ENCODE assay signal across 10 cellular contexts in genomic region chr10:110363572-110364411, GRCh38. TPM values are rescaled to one million over a fixed set of nuclear protein-coding genes. Genes with fewer than 3 reads are reported as not detected.
DNase-seq lines count a peak whose midpoint lies in the region; ATAC-seq and TF ChIP-seq lines count a peak whose summit lies in the region.
"Had no signal": no experiment of that assay in that cellular context is flagged by ENCODE, and none has a peak within 500 bp of the region (broad histone marks: within the 10 kb centered on the region; RNA-seq: fewer than 3 reads in every experiment).

No MANE protein-coding gene starts in this region.

- H2AFZ ChIP-seq in PC-9 = no peak overlapping the region

- TF ChIP-seq CTCF in HEK293 (tag by site-specific recombination; IDR thresholded peaks at IDR 0.05) = no peak
- no peak for TF ChIP-seq CTCF in PC-9 (conservative IDR thresholded peaks at IDR 0.05)
- TF ChIP-seq CTCF in colonic mucosa (IDR thresholded peaks at IDR 0.05) = no peak
- TF ChIP-seq CTCF in endothelial cell (IDR thresholded peaks at IDR 0.05; ENCODE audit: unreplicated experiment) = no peak

- peaks cover 4% of the 10 kb centered on the region for H3K27me3 Mint-ChIP-seq in endothelial cell (ENCODE audit: unreplicated experiment)

- H3K4me1 ChIP-seq in HEK293 (ENCODE audit: control insufficient read depth, insufficient read depth, low read length) (no peaks in the 10 kb centered on the region), PC-9 (replicated peaks; ENCODE audit: insufficient read depth) (peaks cover 74% of the 10 kb centered on the region), colonic mucosa (no peaks in the 10 kb centered on the region)

- no peaks in the 10 kb centered on the region for H3K9me2 ChIP-seq in PC-9 (ENCODE audit: insufficient read depth)

- H3K9ac ChIP-seq in colonic mucosa (ENCODE audit: low read depth in 2 of 2, low read length in 2 of 2) = no peak overlapping the region

- ATAC-seq in GM18867 (IDR thresholded peaks at IDR 0.05; ENCODE audit: unreplicated experiment) = no peak

- no peaks in the 10 kb centered on the region for H3K36me3 Mint-ChIP-seq in endothelial cell (ENCODE audit: low read depth, unreplicated experiment)

- H3K9me3 ChIP-seq in HEK293 (ENCODE audit: control insufficient read depth, insufficient read depth, low read depth, low read length) = no peaks in the 10 kb centered on the region
- no peaks in the 10 kb centered on the region for H3K9me3 ChIP-seq in PC-9 (ENCODE audit: insufficient read depth, low read depth)
- H3K9me3 ChIP-seq in colonic mucosa = no peaks in the 10 kb centered on the region

- H3K4me3 ChIP-seq in HEK293 (ENCODE audit: low read depth, low read length) (no peak overlapping the region), PC-9 (no peak overlapping the region), colonic mucosa (no peak overlapping the region)

- H3K4me3 Mint-ChIP-seq in endothelial cell (ENCODE audit: unreplicated experiment) = no peak overlapping the region
- H3K4me3 Mint-ChIP-seq: HFFc6 had no signal

- H3K27ac Mint-ChIP-seq in endothelial cell (ENCODE audit: unreplicated experiment) = no peak overlapping the region
- H3K27ac Mint-ChIP-seq: HFFc6 had no signal

- no peaks in the 10 kb centered on the region for H4K20me1 ChIP-seq in PC-9 (ENCODE audit: insufficient read depth)

- H3K27ac ChIP-seq in HEK293 (ENCODE audit: extremely low read depth, low read depth, low read length) (no peak overlapping the region), PC-9 (peak overlapping the region; percentile 63), colonic mucosa (no peak overlapping the region)
- H3K27ac ChIP-seq: HL-60 had no signal

- intact Hi-C loops in PC-9 (cut with micrococcal nuclease; ENCODE audit: unreplicated experiment) = no loop called here
- intact Hi-C loops in colonic mucosa (cut with DNase I) = no loop called here

- POLR2A ChIA-PET in HEK293 (lab: Yijun Ruan, JAX) (no interaction called here), PC-9 (lab: Charles Lee; ENCODE audit: unreplicated experiment) (no interaction called here)

- no TSS peak for BruUV-seq in PC-9 (replicated peaks; lab: Mats Ljungman, UMichigan)

- H3K36me3 ChIP-seq in HEK293 (ENCODE audit: control insufficient read depth in 2 of 2, insufficient read depth in 1 of 2, low read length in 2 of 2) = no peaks in the 10 kb centered on the region
- no peaks in the 10 kb centered on the region for H3K36me3 ChIP-seq in PC-9 (ENCODE audit: low read depth)
- no peaks in the 10 kb centered on the region for H3K36me3 ChIP-seq in colonic mucosa

- H3K27me3 ChIP-seq in PC-9 (ENCODE audit: insufficient read depth, low read depth) (no peaks in the 10 kb centered on the region), colonic mucosa (no peaks in the 10 kb centered on the region)

- DNase-seq in PC-9 = no peak
- DNase-seq in colonic mucosa = peak; percentile 32
- DNase-seq in nucleus accumbens (lab: John Stamatoyannopoulos, UW) = peak in 47 of 56 donors; percentile 2 to 69 (median 29)
- no peak for DNase-seq in endothelial cell (ENCODE audit: low spot score)
- no peak for DNase-seq in NCI-H2081 (lab: John Stamatoyannopoulos, UW)
- DNase-seq: HFFc6, NCI-H2081 treated with DMSO at 0.1 percent for 48 hours had no signal

- peaks cover 6% of the 10 kb centered on the region for H3K4me1 Mint-ChIP-seq in endothelial cell (ENCODE audit: unreplicated experiment)

- no peaks in the 10 kb centered on the region for H3K9me3 Mint-ChIP-seq in endothelial cell (ENCODE audit: unreplicated experiment)
- H3K9me3 Mint-ChIP-seq: HFFc6 had no signal

- H3K4me2 ChIP-seq in PC-9 = peak overlapping the region; percentile 51; the same call in 1 of the 2 replicates

- CTCF ChIA-PET in HEK293 (lab: Yijun Ruan, JAX) (interaction anchor here (0.8 kb wide), 1 partner anchor 10 kb away, joined by 5 read pairs; no protein-coding TSS in a partner anchor), PC-9 (lab: Charles Lee) (no interaction called here)

- peaks cover 36% of the 10 kb centered on the region for H3F3A ChIP-seq in PC-9 (ENCODE audit: insufficient read depth, low read depth)

- no peaks in the 10 kb centered on the region for H3K79me2 ChIP-seq in PC-9 (ENCODE audit: low read depth)

TF ChIP-seq in HEK293, 187 proteins besides CTCF, POLR2A, EP300 and RAD21:
- TF ChIP-seq ZNF776 (tag by site-specific recombination; IDR thresholded peaks at IDR 0.05; ENCODE audit: borderline replicate concordance) (no peak), ZBTB8A (tag by site-specific recombination; IDR thresholded peaks at IDR 0.05) (no peak), PRDM1 (tag by site-specific recombination; IDR thresholded peaks at IDR 0.05) (no peak), GLI4 (tag by site-specific recombination; IDR thresholded peaks at IDR 0.05) (no peak), ZNF341 (tag by site-specific recombination; IDR thresholded peaks at IDR 0.05; ENCODE audit: low read depth) (no peak), SCRT2 (tag by site-specific recombination; IDR thresholded peaks at IDR 0.05) (no peak), ZNF629 (tag by site-specific recombination; IDR thresholded peaks at IDR 0.05) (no peak), EGR2 (tag by site-specific recombination; IDR thresholded peaks at IDR 0.05; ENCODE audit: low read depth) (0 out of 2 replicates have a peak, but pooled peaks have one; percentile 5), ZNF670 (tag by site-specific recombination; IDR thresholded peaks at IDR 0.05; ENCODE audit: low read depth) (no peak), ZFHX2 (tag by site-specific recombination; conservative IDR thresholded peaks at IDR 0.05) (peak; percentile 52), ZNF658 (tag by site-specific recombination; IDR thresholded peaks at IDR 0.05) (no peak), ZNF133 (tag by site-specific recombination; IDR thresholded peaks at IDR 0.05) (no peak), ZNF354C (tag by site-specific recombination; IDR thresholded peaks at IDR 0.05; ENCODE audit: borderline replicate concordance, low read depth) (no peak), ZNF16 (tag by site-specific recombination; IDR thresholded peaks at IDR 0.05; ENCODE audit: low read depth) (no peak), ZNF292 (tag by site-specific recombination; IDR thresholded peaks at IDR 0.05; ENCODE audit: borderline replicate concordance, low read depth) (no peak)

RNA-seq across cellular contexts. Expression of gene SMNDC1, which starts 59.1 kb away (rescaled TPM):
- 23.1 and 26.9 TPM in 2 replicates for total RNA-seq in PC-9 (2021)
- total RNA-seq in colonic mucosa = 10 to 100 TPM; 24.8 to 32.1 TPM
- total RNA-seq in endothelial cell (ENCODE audit: unreplicated experiment) = 35.4 TPM

Comparison
In these comparisons a context has a peak if more than half of its experiments do, and no peak if none do; other contexts are left out.
1. DNase-seq: peak in colonic mucosa (single experiment) and nucleus accumbens (47 of 56); none in PC-9 (0 of 2), endothelial cell (single experiment) and NCI-H2081 (0 of 2).